Comparison of ENCODE assay signal across 8 cellular contexts in genomic region chr17:37643118-37643766, GRCh38. TPM values are rescaled to one million over a fixed set of nuclear protein-coding genes. Genes with fewer than 3 reads are reported as not detected.
DNase-seq lines count a peak whose midpoint lies in the region; ATAC-seq lines count a peak whose summit lies in the region.

Gene DDX52 (minus strand): TSS chr17:37643446. CDS start chr17:37643420, 26 bp downstream.

- peaks cover 34% of the 10 kb centered on the region for H3K4me1 Mint-ChIP-seq in activated CD4-positive, alpha-beta T cell treated with anti-CD3 and anti-CD28 coated beads, Interleukin-2, amount 10 ng/mL, durations not matched to agents 7 days and 5 days

- ATAC-seq in GM19035 (IDR thresholded peaks at IDR 0.05; ENCODE audit: unreplicated experiment) (peak; percentile 93), HG03521 (IDR thresholded peaks at IDR 0.05; ENCODE audit: unreplicated experiment) (peak; percentile 85)

- H3K36me3 Mint-ChIP-seq in activated CD4-positive, alpha-beta T cell treated with anti-CD3 and anti-CD28 coated beads, Interleukin-2, amount 10 ng/mL, durations not matched to agents 7 days and 5 days (ENCODE audit: low read depth) = peaks cover 28% of the 10 kb centered on the region

- H3K27ac Mint-ChIP-seq in activated CD4-positive, alpha-beta T cell treated with anti-CD3 and anti-CD28 coated beads, Interleukin-2, amount 10 ng/mL, durations not matched to agents 7 days and 5 days = peak within 1 kb of the TSS; percentile 94

- peak within 1 kb of the TSS; percentile 97 for H3K4me3 Mint-ChIP-seq in activated CD4-positive, alpha-beta T cell treated with anti-CD3 and anti-CD28 coated beads, Interleukin-2, amount 10 ng/mL, durations not matched to agents 7 days and 5 days

- H3K9me3 Mint-ChIP-seq in activated CD4-positive, alpha-beta T cell treated with anti-CD3 and anti-CD28 coated beads, Interleukin-2, amount 10 ng/mL, durations not matched to agents 7 days and 5 days = no peaks in the 10 kb centered on the region

- DNase-seq in AG08396 (ENCODE audit: low spot score) (peak; percentile 94), NCI-H748 (lab: John Stamatoyannopoulos, UW; ENCODE audit: unreplicated experiment) (peak; percentile 92), dedifferentiated amniotic fluid mesenchymal stem cell (ENCODE audit: extremely low spot score) (peak; percentile 91), left kidney (ENCODE audit: low read depth, low spot score) (peak; percentile 98)
- peak; percentile 90 for DNase-seq in activated CD4-positive, alpha-beta T cell treated with anti-CD3 and anti-CD28 coated beads, Interleukin-2, amount 10 ng/mL, durations not matched to agents 7 days and 5 days
- peak; percentile 80 to 82 for DNase-seq in stimulated activated CD4-positive, alpha-beta T cell treated with anti-CD3 and anti-CD28 coated beads, Interleukin-1b, Interleukin-23, amount 100 ng/mL, for 4 hours (ENCODE audit: low read depth in 2 of 2)

- CTCF ChIA-PET in activated CD4-positive, alpha-beta T cell treated with anti-CD3 and anti-CD28 coated beads, Interleukin-2, amount 10 ng/mL, durations not matched to agents 7 days and 5 days (lab: Charles Lee) = no interaction called here

- POLR2A ChIA-PET in activated CD4-positive, alpha-beta T cell treated with anti-CD3 and anti-CD28 coated beads, Interleukin-2, amount 10 ng/mL, durations not matched to agents 7 days and 5 days (lab: Charles Lee) = no interaction called here

- peaks cover 41% of the 10 kb centered on the region for H3K27me3 Mint-ChIP-seq in activated CD4-positive, alpha-beta T cell treated with anti-CD3 and anti-CD28 coated beads, Interleukin-2, amount 10 ng/mL, durations not matched to agents 7 days and 5 days

RNA-seq across cellular contexts. Expression of gene DDX52, which starts in this region (rescaled TPM):
- 10 to 100 TPM; 26.7 to 27.7 TPM for total RNA-seq in activated CD4-positive, alpha-beta T cell treated with anti-CD3 and anti-CD28 coated beads, Interleukin-2, amount 10 ng/mL, durations not matched to agents 7 days and 5 days

Comparison
In these comparisons a context has a peak if more than half of its experiments do, and no peak if none do; other contexts are left out.
1. Peak in every context shown above with its lines: DNase-seq and ATAC-seq.